ENCODE assay signal across 9 cellular contexts in genomic region chrX:3962511-3963350, GRCh38.
DNase-seq lines count a peak whose midpoint lies in the region; ATAC-seq and TF ChIP-seq lines count a peak whose summit lies in the region.
"Had no signal": no experiment of that assay in that cellular context is flagged by ENCODE, and none has a peak within 500 bp of the region (broad histone marks: within the 10 kb centered on the region; RNA-seq: fewer than 3 reads in every experiment).

No MANE protein-coding gene starts in this region.

- in situ Hi-C loops in ACHN (cut with HindIII; ENCODE audit: low pct_ligation_motif_present, low pct_unique_long_range_greater_than_20kb, low sequenced_read_pairs), result no loop called here

- ATAC-seq in body of pancreas (peak; percentile 45), HG03025 (IDR thresholded peaks at IDR 0.05; ENCODE audit: low FRiP score, unreplicated experiment) (no peak), GM21717 (IDR thresholded peaks at IDR 0.05; ENCODE audit: unreplicated experiment) (no peak)

- no peak for TF ChIP-seq POLR2A in body of pancreas (IDR thresholded peaks at IDR 0.05)

- no peaks in the 10 kb centered on the region for H3K27me3 ChIP-seq in body of pancreas

- H3K27ac ChIP-seq in body of pancreas, result no peak overlapping the region
- H3K27ac ChIP-seq: thoracic aorta had no signal

- H3K4me1 ChIP-seq in body of pancreas, result no peaks in the 10 kb centered on the region

- peak in 6 of 7 experiments; percentile 37 to 58 (median 44) for TF ChIP-seq CTCF in body of pancreas (IDR thresholded peaks at IDR 0.05)

- H3K36me3 ChIP-seq in body of pancreas (replicated peaks in 1 of 2; ENCODE audit: insufficient read depth in 1 of 2, low read depth in 2 of 2), result no peaks in the 10 kb centered on the region
- H3K36me3 ChIP-seq: thoracic aorta had no signal

- H3K9me3 ChIP-seq in body of pancreas, result no peaks in the 10 kb centered on the region
- H3K9me3 ChIP-seq: thoracic aorta had no signal

- H3K4me3 ChIP-seq in body of pancreas, result no peak overlapping the region
- H3K4me3 ChIP-seq: thoracic aorta had no signal

- 0% methylated on average over 11 to 15 of the region's 15 CpGs for WGBS in body of pancreas, 2 donors

- DNase-seq in ACHN (peak; percentile 0), GM03348 (ENCODE audit: low spot score) (peak; percentile 5), NCI-H1092 treated with DMSO at 0.1 percent for 48 hours (lab: John Stamatoyannopoulos, UW) (peak; percentile 50), body of pancreas (peak; percentile 13 to 33 (median 22)), medulla oblongata (ENCODE audit: extremely low spot score) (peak; percentile 29), cerebellar nuclear complex (lab: John Stamatoyannopoulos, UW) (no peak)

- intact Hi-C loops in body of pancreas (cut with DNase I), result no loop called here

Comparison
In these comparisons a context has a peak if more than half of its experiments do, and no peak if none do; other contexts are left out.
1. DNase-seq: peak in ACHN (single experiment), GM03348 (single experiment), NCI-H1092 treated with DMSO at 0.1 percent for 48 hours (single experiment), body of pancreas (4 of 4) and medulla oblongata (single experiment); none in cerebellar nuclear complex (0 of 2).